In genomic region chr9:105007143-105007542, GRCh38 we compare ENCODE assay signal across 8 cellular contexts.
DNase-seq lines count a peak whose midpoint lies in the region; ATAC-seq and TF ChIP-seq lines count a peak whose summit lies in the region.

No MANE protein-coding gene starts in this region.

- WGBS in lower leg skin, 2 donors = 33 to 35% methylated on average over 2 of the region's 2 CpGs

- no peak for TF ChIP-seq POLR2A in lower leg skin (IDR thresholded peaks at IDR 0.05)

- in situ Hi-C loops in astrocyte of the cerebellum (cut with HindIII; ENCODE audit: low sequenced_read_pairs) = no loop called here

- H3K4me3 ChIP-seq in astrocyte of the cerebellum (ENCODE audit: low read depth, low read length) = no peak overlapping the region
- no peak overlapping the region for H3K4me3 ChIP-seq in lower leg skin (ENCODE audit: low read depth, poor library complexity, severe bottlenecking)
- H3K4me3 ChIP-seq in coronary artery = no peak overlapping the region

- ATAC-seq in GM19467 (IDR thresholded peaks at IDR 0.05; ENCODE audit: unreplicated experiment) = no peak
- no peak for ATAC-seq in HG02852 (IDR thresholded peaks at IDR 0.05; ENCODE audit: unreplicated experiment)
- ATAC-seq in HG03196 (IDR thresholded peaks at IDR 0.05; ENCODE audit: unreplicated experiment) = no peak

- TF ChIP-seq CTCF in astrocyte of the cerebellum (IDR thresholded peaks at IDR 0.05; ENCODE audit: low read depth, low read length, missing control alignments) (no peak), lower leg skin (IDR thresholded peaks at IDR 0.05) (no peak), coronary artery (IDR thresholded peaks at IDR 0.05) (no peak)

- intact Hi-C loops in lower leg skin (cut with DNase I; ENCODE audit: low total_unique reads) = no loop called here

- peak; percentile 95 for DNase-seq in A172 (ENCODE audit: low spot score)
- DNase-seq in HT1080 (ENCODE audit: low read depth) = peak; percentile 99
- peak; percentile 66 for DNase-seq in astrocyte of the cerebellum (ENCODE audit: low read depth)
- peak; percentile 51 to 90 for DNase-seq in lower leg skin (ENCODE audit: low spot score in 2 of 2)
- no peak for DNase-seq in coronary artery (ENCODE audit: low spot score)

- H3K27ac ChIP-seq in coronary artery = peak overlapping the region in 1 of 2 donors; percentile 39
